Comparison of ENCODE assay signal across 8 cellular contexts in the genomic region with DNA sequence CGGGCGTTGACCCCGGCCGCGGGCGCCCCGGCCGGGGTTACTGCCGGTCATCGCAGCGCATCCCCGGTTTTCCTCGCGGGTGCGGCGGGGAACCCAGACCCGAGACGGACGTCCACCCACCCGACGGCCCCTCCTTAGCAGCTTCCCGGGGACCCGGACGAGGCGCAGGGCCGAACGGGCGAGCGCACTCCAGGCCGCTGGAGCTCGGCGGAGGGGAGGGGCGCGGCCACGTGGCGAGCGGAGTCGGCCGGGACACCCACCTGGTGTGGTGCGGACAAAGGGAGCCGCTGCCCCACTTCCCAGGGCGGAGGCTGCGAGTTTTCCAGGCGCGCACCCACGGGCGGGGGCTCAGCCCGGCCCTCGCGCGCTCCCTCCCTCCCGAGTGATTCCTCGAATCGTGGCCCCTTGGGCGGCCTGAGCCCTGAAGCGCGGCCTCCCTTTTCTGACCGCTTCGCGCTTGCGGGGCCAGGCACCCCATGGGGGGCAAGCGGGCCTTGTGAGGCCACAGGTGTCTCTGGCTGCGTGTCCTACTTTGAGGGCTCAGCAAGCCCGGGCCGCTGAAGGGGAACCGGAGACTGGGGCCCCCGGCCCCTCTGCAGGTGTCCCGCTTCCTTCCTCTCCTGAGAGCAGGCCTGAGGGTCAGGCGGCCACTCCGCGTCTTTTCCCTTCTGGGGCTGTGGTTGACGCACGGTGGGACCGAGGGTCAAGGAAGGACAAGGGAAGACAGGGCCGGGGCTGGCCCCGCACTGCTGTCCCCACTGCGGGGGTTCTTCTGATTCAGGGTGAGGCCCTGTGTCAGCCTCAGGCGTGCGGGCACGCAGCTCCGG. TPM values are rescaled to one million over a fixed set of nuclear protein-coding genes. Genes with fewer than 3 reads are reported as not detected.
DNase-seq lines count a peak whose midpoint lies in the region; ATAC-seq and TF ChIP-seq lines count a peak whose summit lies in the region.

No MANE protein-coding gene starts in this region.

- peak overlapping the region; percentile 74 to 92 (median 84) for H3K4me3 ChIP-seq in esophagus muscularis mucosa

- peak overlapping the region; percentile 69 to 79 (median 71) for H3K4me3 Mint-ChIP-seq in T-cell

- H3K4me1 Mint-ChIP-seq in T-cell, result peaks cover 6 to 13% (median 10%) of the 10 kb centered on the region in 3 donors

- peak; percentile 6 for ATAC-seq in GM18858 (IDR thresholded peaks at IDR 0.05; ENCODE audit: unreplicated experiment)
- peak; percentile 2 for ATAC-seq in HG03060 (IDR thresholded peaks at IDR 0.05; ENCODE audit: low read depth, unreplicated experiment)
- peak in 2 of 4 experiments; percentile 2 to 3 for ATAC-seq in T-cell (replicated peaks in 1 of 4)
- ATAC-seq in omental fat pad (ENCODE audit: low FRiP score), result peak; percentile 6

- no peaks in the 10 kb centered on the region for H3K27me3 Mint-ChIP-seq in T-cell

- DNase-seq in T-cell, result peak in 1 of 34 experiments; percentile 38
- no peak for DNase-seq in esophagus muscularis mucosa (ENCODE audit: extremely low spot score)
- DNase-seq in omental fat pad (ENCODE audit: low spot score), result no peak
- no peak for DNase-seq in dermis blood vessel endothelial cell
- DNase-seq in stimulated activated naive CD4-positive, alpha-beta T cell treated with Interleukin-2 at 50 U/mL for 16 hours (lab: John Stamatoyannopoulos, UW), result no peak

- peaks cover 38 to 74% (median 65%) of the 10 kb centered on the region in 4 donors for H3K4me1 ChIP-seq in esophagus muscularis mucosa

- TF ChIP-seq CTCF in 22Rv1 (IDR thresholded peaks at IDR 0.05) (no peak), esophagus muscularis mucosa (IDR thresholded peaks at IDR 0.05) (no peak), omental fat pad (IDR thresholded peaks at IDR 0.05) (no peak)

- CTCF ChIA-PET in T-cell (lab: Charles Lee), result interaction anchor here in 1 of 2 donors (0.7 to 1.3 kb wide), 2 partner anchors 27 to 62 kb away, joined by 3 to 4 read pairs; a partner anchor contains a TSS

- H3K27ac Mint-ChIP-seq in T-cell, result peak overlapping the region; percentile 36 to 79

- no peaks in the 10 kb centered on the region for H3K27me3 ChIP-seq in esophagus muscularis mucosa

- peaks cover 8 to 25% (median 20%) of the 10 kb centered on the region in 4 donors for H3K36me3 ChIP-seq in esophagus muscularis mucosa

- no peak for TF ChIP-seq POLR2A in esophagus muscularis mucosa (IDR thresholded peaks at IDR 0.05; ENCODE audit: low read depth)

- H3K9me3 ChIP-seq in esophagus muscularis mucosa, result no peaks in the 10 kb centered on the region

- no peaks in the 10 kb centered on the region for H3K36me3 Mint-ChIP-seq in T-cell

- no peaks in the 10 kb centered on the region for H3K9me3 Mint-ChIP-seq in T-cell

- 22% methylated on average over 27 of the region's 81 CpGs for WGBS in esophagus muscularis mucosa

- intact Hi-C loops in esophagus muscularis mucosa (cut with DNase I), result loop anchor here (5.0 kb wide), 1 partner anchor 67 kb away; a partner anchor contains a TSS

- TF ChIP-seq EP300 in esophagus muscularis mucosa (IDR thresholded peaks at IDR 0.05), result no peak

- POLR2A ChIA-PET in T-cell (lab: Charles Lee), result no interaction called here

- H3K27ac ChIP-seq in 22Rv1 (peak overlapping the region; percentile 97), esophagus muscularis mucosa (replicated peaks in 1 of 4) (peak overlapping the region; percentile 88 to 99 (median 95))

RNA-seq across cellular contexts. Expression of a gene that starts 1.1 kb away (rescaled TPM):
- 100 to 1,000 TPM in 2 of 5 donors, 10 to 100 TPM in 3; 48.2 to 144 (median 52.5) TPM for total RNA-seq in T-cell
- 10 to 100 TPM; 30.3 to 63.6 (median 44.8) TPM for total RNA-seq in esophagus muscularis mucosa
- total RNA-seq in omental fat pad, result 1,000 to 10,000 TPM in 1 of 4 donors, 100 to 1,000 TPM in 3; 313 to 1,522 (median 467) TPM
- total RNA-seq in dermis blood vessel endothelial cell, result 51.1 and 216 TPM in 2 replicates

RNA-seq across cellular contexts. Expression of a gene that starts 33.5 kb away (rescaled TPM):
- total RNA-seq in T-cell (100 to 1,000 TPM; 137 to 186 (median 177) TPM), esophagus muscularis mucosa (10 to 100 TPM; 42.2 to 77.1 (median 52.6) TPM), omental fat pad (10 to 100 TPM; 58.1 to 90.3 (median 85.7) TPM), dermis blood vessel endothelial cell (72.5 and 72.7 TPM in 2 replicates)

RNA-seq across cellular contexts. Expression of a gene that starts 47.5 kb away (rescaled TPM):
- total RNA-seq in T-cell (100 to 1,000 TPM in 2 of 5 donors, 10 to 100 TPM in 3; 75.3 to 117 (median 98.0) TPM), esophagus muscularis mucosa (100 to 1,000 TPM in 2 of 4 donors, 10 to 100 TPM in 2; 64.4 to 108 (median 85.4) TPM), omental fat pad (10 to 100 TPM; 67.3 to 86.8 (median 81.4) TPM), dermis blood vessel endothelial cell (84.2 and 112 TPM in 2 replicates)

RNA-seq across cellular contexts. Expression of a gene that starts 47.5 kb away (rescaled TPM):
- total RNA-seq in T-cell (10 to 100 TPM; 31.5 to 38.6 (median 35.2) TPM), esophagus muscularis mucosa (10 to 100 TPM; 32.4 to 54.8 (median 42.5) TPM), omental fat pad (10 to 100 TPM; 20.2 to 51.3 (median 32.0) TPM), dermis blood vessel endothelial cell (22.6 and 34.9 TPM in 2 replicates)
